1 cellular context compared by ENCODE assay signal in the genomic region with DNA sequence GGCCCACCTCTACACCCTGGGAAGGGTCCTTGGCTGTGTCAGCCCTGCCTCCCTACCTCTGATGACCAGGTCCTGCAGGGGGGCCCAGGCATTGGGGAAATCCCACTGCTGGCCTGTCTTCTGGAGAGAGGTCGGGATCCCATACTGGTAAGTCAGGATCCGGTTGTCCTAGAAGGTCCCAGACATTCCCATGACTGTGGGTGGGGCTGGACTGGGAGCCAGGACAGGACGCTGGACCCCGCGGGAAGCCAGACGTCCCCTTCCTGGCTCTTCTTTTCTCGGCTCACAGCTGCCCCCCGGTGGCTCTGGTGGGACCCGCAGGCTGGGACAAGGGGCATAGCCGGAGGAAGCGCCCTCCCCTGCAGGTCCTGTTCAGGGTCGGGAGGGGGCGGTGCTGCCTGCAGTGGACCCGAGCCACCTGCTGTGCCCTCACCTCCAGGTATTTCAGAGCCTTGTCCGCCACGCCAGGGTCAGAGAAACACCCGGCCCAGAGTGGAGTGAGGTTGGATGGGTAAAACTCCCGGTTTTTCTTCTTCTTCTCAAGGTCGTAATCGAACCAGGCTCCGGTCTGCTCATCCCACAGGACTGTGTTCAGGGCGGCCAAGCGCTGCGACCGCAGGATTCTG.
TF ChIP-seq lines count a peak whose summit lies in the region.

No MANE protein-coding gene starts in this region.

TF ChIP-seq in K562, 482 proteins besides CTCF, POLR2A, EP300 and RAD21 (continued from another document and continues in another):
- TF ChIP-seq, protein P1, sequence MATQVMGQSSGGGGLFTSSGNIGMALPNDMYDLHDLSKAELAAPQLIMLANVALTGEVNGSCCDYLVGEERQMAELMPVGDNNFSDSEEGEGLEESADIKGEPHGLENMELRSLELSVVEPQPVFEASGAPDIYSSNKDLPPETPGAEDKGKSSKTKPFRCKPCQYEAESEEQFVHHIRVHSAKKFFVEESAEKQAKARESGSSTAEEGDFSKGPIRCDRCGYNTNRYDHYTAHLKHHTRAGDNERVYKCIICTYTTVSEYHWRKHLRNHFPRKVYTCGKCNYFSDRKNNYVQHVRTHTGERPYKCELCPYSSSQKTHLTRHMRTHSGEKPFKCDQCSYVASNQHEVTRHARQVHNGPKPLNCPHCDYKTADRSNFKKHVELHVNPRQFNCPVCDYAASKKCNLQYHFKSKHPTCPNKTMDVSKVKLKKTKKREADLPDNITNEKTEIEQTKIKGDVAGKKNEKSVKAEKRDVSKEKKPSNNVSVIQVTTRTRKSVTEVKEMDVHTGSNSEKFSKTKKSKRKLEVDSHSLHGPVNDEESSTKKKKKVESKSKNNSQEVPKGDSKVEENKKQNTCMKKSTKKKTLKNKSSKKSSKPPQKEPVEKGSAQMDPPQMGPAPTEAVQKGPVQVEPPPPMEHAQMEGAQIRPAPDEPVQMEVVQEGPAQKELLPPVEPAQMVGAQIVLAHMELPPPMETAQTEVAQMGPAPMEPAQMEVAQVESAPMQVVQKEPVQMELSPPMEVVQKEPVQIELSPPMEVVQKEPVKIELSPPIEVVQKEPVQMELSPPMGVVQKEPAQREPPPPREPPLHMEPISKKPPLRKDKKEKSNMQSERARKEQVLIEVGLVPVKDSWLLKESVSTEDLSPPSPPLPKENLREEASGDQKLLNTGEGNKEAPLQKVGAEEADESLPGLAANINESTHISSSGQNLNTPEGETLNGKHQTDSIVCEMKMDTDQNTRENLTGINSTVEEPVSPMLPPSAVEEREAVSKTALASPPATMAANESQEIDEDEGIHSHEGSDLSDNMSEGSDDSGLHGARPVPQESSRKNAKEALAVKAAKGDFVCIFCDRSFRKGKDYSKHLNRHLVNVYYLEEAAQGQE (CRISPR knock-in tag; IDR thresholded peaks at IDR 0.05; ENCODE audit: low read depth) = no peak
- TF ChIP-seq HCFC1 (IDR thresholded peaks at IDR 0.05; ENCODE audit: low read depth, low read length) (0 out of 2 replicates have a peak, but pooled peaks have one; percentile 9), SRSF1 (IDR thresholded peaks at IDR 0.05; ENCODE audit: low read depth, low read length) (no peak), RBM39 (optimal IDR thresholded peaks at IDR 0.05; ENCODE audit: low read depth, low read length) (no peak), ZNF175 (CRISPR knock-in tag; IDR thresholded peaks at IDR 0.05; ENCODE audit: low read depth) (no peak), ATF7 (IDR thresholded peaks at IDR 0.05) (peak; percentile 48; the same call in 1 of the 2 replicates), FOXK2 (conservative IDR thresholded peaks at IDR 0.05 in 1 of 2, IDR thresholded peaks at IDR 0.05 in 1 of 2; ENCODE audit: low read depth in 2 of 2) (no peak), TEAD1 (CRISPR knock-in tag; IDR thresholded peaks at IDR 0.05) (peak in 1 of 2 experiments; percentile 63; a peak in 1 of 4 replicates), CREB1 (IDR thresholded peaks at IDR 0.05) (no peak), CREB1 (CRISPR knock-in tag; IDR thresholded peaks at IDR 0.05) (peak; percentile 61), ZNF232 (CRISPR knock-in tag; IDR thresholded peaks at IDR 0.05) (no peak), FOXM1 (IDR thresholded peaks at IDR 0.05; ENCODE audit: low read depth) (no peak), FOXM1 (CRISPR knock-in tag; IDR thresholded peaks at IDR 0.05; ENCODE audit: low read depth) (0 out of 2 replicates have a peak, but pooled peaks have one; percentile 37), TFAM (CRISPR knock-in tag; conservative IDR thresholded peaks at IDR 0.05) (no peak), CC2D1A (IDR thresholded peaks at IDR 0.05) (peak; percentile 76), SNRNP70 (optimal IDR thresholded peaks at IDR 0.05; ENCODE audit: low read depth, low read length) (no peak), FIP1L1 (IDR thresholded peaks at IDR 0.05; ENCODE audit: low read depth, low read length, poor library complexity, severe bottlenecking) (peak; percentile 60), L3MBTL2 (IDR thresholded peaks at IDR 0.05) (peak; percentile 38; the same call in 1 of the 2 replicates), PCBP2 (IDR thresholded peaks at IDR 0.05; ENCODE audit: low read depth, low read length, poor library complexity, severe bottlenecking) (no peak), GABPB1 (CRISPR knock-in tag; IDR thresholded peaks at IDR 0.05) (peak; percentile 83), JUN (IDR thresholded peaks at IDR 0.05; ENCODE audit: borderline replicate concordance, low read depth, low read length) (no peak), JUN (CRISPR knock-in tag; IDR thresholded peaks at IDR 0.05; ENCODE audit: borderline replicate concordance) (peak; percentile 55; the same call in 1 of the 2 replicates), JUND (IDR thresholded peaks at IDR 0.05; ENCODE audit: borderline replicate concordance, low read depth, low read length) (peak; percentile 45), JUND (tag; IDR thresholded peaks at IDR 0.05; ENCODE audit: borderline replicate concordance, low read depth, low read length) (no peak; the same call in 2 of the 3 replicates), MTA1 (IDR thresholded peaks at IDR 0.05; ENCODE audit: borderline replicate concordance) (0 out of 2 replicates have a peak, but pooled peaks have one; percentile 22), RBM34 (IDR thresholded peaks at IDR 0.05; ENCODE audit: borderline replicate concordance, insufficient read depth, low read length) (no peak), NR1H2 (CRISPR knock-in tag; IDR thresholded peaks at IDR 0.05) (no peak), ETV5 (CRISPR knock-in tag; IDR thresholded peaks at IDR 0.05; ENCODE audit: low read depth) (peak; percentile 58; the same call in 1 of the 2 replicates), MTA3 (IDR thresholded peaks at IDR 0.05; ENCODE audit: borderline replicate concordance) (peak; percentile 49; the same call in 1 of the 2 replicates), STAT5A (IDR thresholded peaks at IDR 0.05; ENCODE audit: borderline replicate concordance, low read length) (no peak), CHD2 (IDR thresholded peaks at IDR 0.05; ENCODE audit: low read depth, low read length) (no peak), TARDBP (IDR thresholded peaks at IDR 0.05) (peak; percentile 36; the same call in 1 of the 2 replicates), YY1 (IDR thresholded peaks at IDR 0.05; ENCODE audit: borderline replicate concordance in 1 of 3, control insufficient read depth in 1 of 3, extremely low read depth in 1 of 3, insufficient read depth in 3 of 3, insufficient read length in 1 of 3, insufficient replicate concordance in 2 of 3, low read depth in 1 of 3, low read length in 2 of 3) (peak in 1 of 3 experiments; percentile 25), ZBTB7A (IDR thresholded peaks at IDR 0.05; ENCODE audit: borderline replicate concordance, control insufficient read depth, low read depth, low read length) (peak; percentile 71; the same call in 1 of the 2 replicates), CXXC5 (CRISPR knock-in tag; IDR thresholded peaks at IDR 0.05) (0 out of 2 replicates have a peak, but pooled peaks have one; percentile 9), DACH1 (IDR thresholded peaks at IDR 0.05; ENCODE audit: partially characterized antibody) (no peak), GATAD2B (IDR thresholded peaks at IDR 0.05; ENCODE audit: borderline replicate concordance) (peak; percentile 36; the same call in 1 of the 2 replicates), STAG1 (CRISPR knock-in tag; IDR thresholded peaks at IDR 0.05; ENCODE audit: borderline replicate concordance) (peak; percentile 99), HMGN3 (IDR thresholded peaks at IDR 0.05; ENCODE audit: borderline replicate concordance, extremely low read depth, insufficient read length, low read depth, low read length) (peak; percentile 74), POLR3G (IDR thresholded peaks at IDR 0.05; ENCODE audit: extremely low read depth, insufficient read length, insufficient replicate concordance) (no peak), RCOR1 (IDR thresholded peaks at IDR 0.05; ENCODE audit: borderline replicate concordance in 1 of 2, low read depth in 2 of 2, low read length in 2 of 2) (peak in 1 of 2 experiments; percentile 42; a peak in 1 of 4 replicates)
- TF ChIP-seq, protein P2, sequence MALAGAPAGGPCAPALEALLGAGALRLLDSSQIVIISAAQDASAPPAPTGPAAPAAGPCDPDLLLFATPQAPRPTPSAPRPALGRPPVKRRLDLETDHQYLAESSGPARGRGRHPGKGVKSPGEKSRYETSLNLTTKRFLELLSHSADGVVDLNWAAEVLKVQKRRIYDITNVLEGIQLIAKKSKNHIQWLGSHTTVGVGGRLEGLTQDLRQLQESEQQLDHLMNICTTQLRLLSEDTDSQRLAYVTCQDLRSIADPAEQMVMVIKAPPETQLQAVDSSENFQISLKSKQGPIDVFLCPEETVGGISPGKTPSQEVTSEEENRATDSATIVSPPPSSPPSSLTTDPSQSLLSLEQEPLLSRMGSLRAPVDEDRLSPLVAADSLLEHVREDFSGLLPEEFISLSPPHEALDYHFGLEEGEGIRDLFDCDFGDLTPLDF (CRISPR knock-in tag; IDR thresholded peaks at IDR 0.05) = peak; percentile 56; the same call in 1 of the 2 replicates
- TF ChIP-seq, protein P3, sequence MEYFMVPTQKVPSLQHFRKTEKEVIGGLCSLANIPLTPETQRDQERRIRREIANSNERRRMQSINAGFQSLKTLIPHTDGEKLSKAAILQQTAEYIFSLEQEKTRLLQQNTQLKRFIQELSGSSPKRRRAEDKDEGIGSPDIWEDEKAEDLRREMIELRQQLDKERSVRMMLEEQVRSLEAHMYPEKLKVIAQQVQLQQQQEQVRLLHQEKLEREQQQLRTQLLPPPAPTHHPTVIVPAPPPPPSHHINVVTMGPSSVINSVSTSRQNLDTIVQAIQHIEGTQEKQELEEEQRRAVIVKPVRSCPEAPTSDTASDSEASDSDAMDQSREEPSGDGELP (CRISPR knock-in tag; IDR thresholded peaks at IDR 0.05; ENCODE audit: borderline replicate concordance) = peak; percentile 80
- TF ChIP-seq, protein P4, sequence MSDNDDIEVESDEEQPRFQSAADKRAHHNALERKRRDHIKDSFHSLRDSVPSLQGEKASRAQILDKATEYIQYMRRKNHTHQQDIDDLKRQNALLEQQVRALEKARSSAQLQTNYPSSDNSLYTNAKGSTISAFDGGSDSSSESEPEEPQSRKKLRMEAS (CRISPR knock-in tag; IDR thresholded peaks at IDR 0.05) = 0 out of 2 replicates have a peak, but pooled peaks have one; percentile 21
- TF ChIP-seq, protein P5, sequence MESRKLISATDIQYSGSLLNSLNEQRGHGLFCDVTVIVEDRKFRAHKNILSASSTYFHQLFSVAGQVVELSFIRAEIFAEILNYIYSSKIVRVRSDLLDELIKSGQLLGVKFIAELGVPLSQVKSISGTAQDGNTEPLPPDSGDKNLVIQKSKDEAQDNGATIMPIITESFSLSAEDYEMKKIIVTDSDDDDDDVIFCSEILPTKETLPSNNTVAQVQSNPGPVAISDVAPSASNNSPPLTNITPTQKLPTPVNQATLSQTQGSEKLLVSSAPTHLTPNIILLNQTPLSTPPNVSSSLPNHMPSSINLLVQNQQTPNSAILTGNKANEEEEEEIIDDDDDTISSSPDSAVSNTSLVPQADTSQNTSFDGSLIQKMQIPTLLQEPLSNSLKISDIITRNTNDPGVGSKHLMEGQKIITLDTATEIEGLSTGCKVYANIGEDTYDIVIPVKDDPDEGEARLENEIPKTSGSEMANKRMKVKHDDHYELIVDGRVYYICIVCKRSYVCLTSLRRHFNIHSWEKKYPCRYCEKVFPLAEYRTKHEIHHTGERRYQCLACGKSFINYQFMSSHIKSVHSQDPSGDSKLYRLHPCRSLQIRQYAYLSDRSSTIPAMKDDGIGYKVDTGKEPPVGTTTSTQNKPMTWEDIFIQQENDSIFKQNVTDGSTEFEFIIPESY (CRISPR knock-in tag; IDR thresholded peaks at IDR 0.05) = peak; percentile 55
- TF ChIP-seq, protein P6, sequence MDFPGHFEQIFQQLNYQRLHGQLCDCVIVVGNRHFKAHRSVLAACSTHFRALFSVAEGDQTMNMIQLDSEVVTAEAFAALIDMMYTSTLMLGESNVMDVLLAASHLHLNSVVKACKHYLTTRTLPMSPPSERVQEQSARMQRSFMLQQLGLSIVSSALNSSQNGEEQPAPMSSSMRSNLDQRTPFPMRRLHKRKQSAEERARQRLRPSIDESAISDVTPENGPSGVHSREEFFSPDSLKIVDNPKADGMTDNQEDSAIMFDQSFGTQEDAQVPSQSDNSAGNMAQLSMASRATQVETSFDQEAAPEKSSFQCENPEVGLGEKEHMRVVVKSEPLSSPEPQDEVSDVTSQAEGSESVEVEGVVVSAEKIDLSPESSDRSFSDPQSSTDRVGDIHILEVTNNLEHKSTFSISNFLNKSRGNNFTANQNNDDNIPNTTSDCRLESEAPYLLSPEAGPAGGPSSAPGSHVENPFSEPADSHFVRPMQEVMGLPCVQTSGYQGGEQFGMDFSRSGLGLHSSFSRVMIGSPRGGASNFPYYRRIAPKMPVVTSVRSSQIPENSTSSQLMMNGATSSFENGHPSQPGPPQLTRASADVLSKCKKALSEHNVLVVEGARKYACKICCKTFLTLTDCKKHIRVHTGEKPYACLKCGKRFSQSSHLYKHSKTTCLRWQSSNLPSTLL (IDR thresholded peaks at IDR 0.05) = no peak
- TF ChIP-seq, protein P7, sequence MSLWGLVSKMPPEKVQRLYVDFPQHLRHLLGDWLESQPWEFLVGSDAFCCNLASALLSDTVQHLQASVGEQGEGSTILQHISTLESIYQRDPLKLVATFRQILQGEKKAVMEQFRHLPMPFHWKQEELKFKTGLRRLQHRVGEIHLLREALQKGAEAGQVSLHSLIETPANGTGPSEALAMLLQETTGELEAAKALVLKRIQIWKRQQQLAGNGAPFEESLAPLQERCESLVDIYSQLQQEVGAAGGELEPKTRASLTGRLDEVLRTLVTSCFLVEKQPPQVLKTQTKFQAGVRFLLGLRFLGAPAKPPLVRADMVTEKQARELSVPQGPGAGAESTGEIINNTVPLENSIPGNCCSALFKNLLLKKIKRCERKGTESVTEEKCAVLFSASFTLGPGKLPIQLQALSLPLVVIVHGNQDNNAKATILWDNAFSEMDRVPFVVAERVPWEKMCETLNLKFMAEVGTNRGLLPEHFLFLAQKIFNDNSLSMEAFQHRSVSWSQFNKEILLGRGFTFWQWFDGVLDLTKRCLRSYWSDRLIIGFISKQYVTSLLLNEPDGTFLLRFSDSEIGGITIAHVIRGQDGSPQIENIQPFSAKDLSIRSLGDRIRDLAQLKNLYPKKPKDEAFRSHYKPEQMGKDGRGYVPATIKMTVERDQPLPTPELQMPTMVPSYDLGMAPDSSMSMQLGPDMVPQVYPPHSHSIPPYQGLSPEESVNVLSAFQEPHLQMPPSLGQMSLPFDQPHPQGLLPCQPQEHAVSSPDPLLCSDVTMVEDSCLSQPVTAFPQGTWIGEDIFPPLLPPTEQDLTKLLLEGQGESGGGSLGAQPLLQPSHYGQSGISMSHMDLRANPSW (CRISPR knock-in tag; IDR thresholded peaks at IDR 0.05) = peak; percentile 71; the same call in 1 of the 2 replicates
- TF ChIP-seq, protein P8, sequence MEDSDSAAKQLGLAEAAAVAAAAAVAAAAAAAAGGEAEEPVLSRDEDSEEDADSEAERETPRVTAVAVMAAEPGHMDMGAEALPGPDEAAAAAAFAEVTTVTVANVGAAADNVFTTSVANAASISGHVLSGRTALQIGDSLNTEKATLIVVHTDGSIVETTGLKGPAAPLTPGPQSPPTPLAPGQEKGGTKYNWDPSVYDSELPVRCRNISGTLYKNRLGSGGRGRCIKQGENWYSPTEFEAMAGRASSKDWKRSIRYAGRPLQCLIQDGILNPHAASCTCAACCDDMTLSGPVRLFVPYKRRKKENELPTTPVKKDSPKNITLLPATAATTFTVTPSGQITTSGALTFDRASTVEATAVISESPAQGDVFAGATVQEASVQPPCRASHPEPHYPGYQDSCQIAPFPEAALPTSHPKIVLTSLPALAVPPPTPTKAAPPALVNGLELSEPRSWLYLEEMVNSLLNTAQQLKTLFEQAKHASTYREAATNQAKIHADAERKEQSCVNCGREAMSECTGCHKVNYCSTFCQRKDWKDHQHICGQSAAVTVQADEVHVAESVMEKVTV (CRISPR knock-in tag; IDR thresholded peaks at IDR 0.05) = peak; percentile 73
